In genomic region chr7:140314571-140315480, GRCh38 we compare ENCODE assay signal across 15 cellular contexts.
DNase-seq lines count a peak whose midpoint lies in the region; ATAC-seq, FAIRE-seq and TF ChIP-seq lines count a peak whose summit lies in the region.
"Had no signal": no experiment of that assay in that cellular context is flagged by ENCODE, and none has a peak within 500 bp of the region (broad histone marks: within the 10 kb centered on the region; RNA-seq: fewer than 3 reads in every experiment).

No MANE protein-coding gene starts in this region.

- no peaks in the 10 kb centered on the region for H3K36me3 ChIP-seq in brain microvascular endothelial cell (replicated peaks)
- H3K36me3 ChIP-seq in HepG2 (replicated peaks in 1 of 2; ENCODE audit: control insufficient read depth in 1 of 2, insufficient read depth in 2 of 2, low read length in 2 of 2), result no peaks in the 10 kb centered on the region
- H3K36me3 ChIP-seq in HAP-1 (replicated peaks), result no peaks in the 10 kb centered on the region
- H3K36me3 ChIP-seq in hepatocyte (replicated peaks; ENCODE audit: insufficient read depth, low read depth), result no peaks in the 10 kb centered on the region

- H3K9ac ChIP-seq in HepG2 (ENCODE audit: insufficient read depth, low read depth, low read length), result peak overlapping the region; percentile 24; the same call in 1 of the 2 replicates

- H3K4me3 ChIP-seq in brain microvascular endothelial cell (ENCODE audit: low read depth, low read length) (no peak overlapping the region), HepG2 (replicated peaks in 1 of 3; ENCODE audit: insufficient read depth in 1 of 3, low read depth in 2 of 3, low read length in 3 of 3) (peak overlapping the region; percentile 35 to 58 (median 38)), skin epidermis (peak overlapping the region in 2 of 7 experiments; percentile 22 to 23), HAP-1 (no peak overlapping the region), hepatocyte (no peak overlapping the region)

- no peaks in the 10 kb centered on the region for H3K79me2 ChIP-seq in HepG2 (ENCODE audit: insufficient read depth, low read length)
- no peaks in the 10 kb centered on the region for H3K79me2 ChIP-seq in hepatocyte

- TF ChIP-seq EP300 in HepG2 (IDR thresholded peaks at IDR 0.05; ENCODE audit: low read depth in 2 of 2, low read length in 2 of 2) (no peak), HepG2 (CRISPR knock-in tag; IDR thresholded peaks at IDR 0.05; ENCODE audit: borderline replicate concordance) (no peak)

- in situ Hi-C loops in brain microvascular endothelial cell (cut with HindIII; ENCODE audit: low pct_ligation_motif_present, low sequenced_read_pairs), result no loop called here
- in situ Hi-C loops in HepG2 (cut with HindIII; ENCODE audit: extremely low pct_ligation_motif_present, low pct_unique_long_range_greater_than_20kb), result no loop called here
- in situ Hi-C loops in HAP-1 (cut with MboI; ENCODE audit: low sequenced_read_pairs), result no loop called here

- no peak for TF ChIP-seq RAD21 in HepG2 (CRISPR knock-in tag; IDR thresholded peaks at IDR 0.05)

- H3K27ac ChIP-seq in brain microvascular endothelial cell, result no peak overlapping the region
- no peak overlapping the region for H3K27ac ChIP-seq in HepG2 (ENCODE audit: extremely low read length, insufficient read depth, low read length)
- peak overlapping the region in 17 of 21 experiments; percentile 23 to 94 (median 87) for H3K27ac ChIP-seq in skin epidermis
- no peak overlapping the region for H3K27ac ChIP-seq in hepatocyte

- H3K9me2 ChIP-seq in hepatocyte (replicated peaks; ENCODE audit: insufficient read depth), result no peaks in the 10 kb centered on the region

- peak overlapping the region; percentile 56 to 88 for H3K4me3 Mint-ChIP-seq in CD14-positive monocyte
- H3K4me3 Mint-ChIP-seq: activated CD4-positive, alpha-beta memory T cell treated with anti-CD3 and anti-CD28 coated beads for 36 hours; natural killer cell had no signal

- POLR2A ChIA-PET in HepG2 (lab: Yijun Ruan, JAX), result interaction anchor here (0.6 to 1.9 kb wide), 3 partner anchors 62 to 138 kb away, joined by 3 to 4 read pairs (median 3); partner anchors contain the start of gene KDM7A

- H3K4me2 ChIP-seq in HepG2 (ENCODE audit: low read depth, low read length) (peak overlapping the region; percentile 92), hepatocyte (no peak overlapping the region)

- H3K27me3 Mint-ChIP-seq in CD14-positive monocyte (ENCODE audit: low read depth in 3 of 3), result peaks cover 0 to 6% (median 0%) of the 10 kb centered on the region in 3 donors
- H3K27me3 Mint-ChIP-seq: activated CD4-positive, alpha-beta memory T cell treated with anti-CD3 and anti-CD28 coated beads for 36 hours had no signal

- no TSS peak for BruUV-seq in HepG2 (replicated peaks; lab: Mats Ljungman, UMichigan)

- no peak for TF ChIP-seq POLR2A in HepG2 (IDR thresholded peaks at IDR 0.05; ENCODE audit: insufficient read depth in 1 of 2, low read depth in 2 of 2, low read length in 2 of 2)

- no peak for DNase-seq in CD14-positive monocyte (ENCODE audit: low spot score)
- peak; percentile 20 for DNase-seq in brain microvascular endothelial cell
- no peak for DNase-seq in HepG2 (ENCODE audit: low spot score)
- no peak for DNase-seq in HAP-1 (ENCODE audit: low spot score in 2 of 2)
- DNase-seq in hepatocyte (ENCODE audit: low spot score), result no peak
- DNase-seq in activated naive CD4-positive, alpha-beta T cell (lab: John Stamatoyannopoulos, UW), result no peak
- DNase-seq: activated CD4-positive, alpha-beta memory T cell treated with anti-CD3 and anti-CD28 coated beads for 36 hours; activated effector memory CD4-positive, alpha-beta T cell treated with anti-CD3 and anti-CD28 coated beads, Interleukin-2, amount 50 U/mL, for 16 hours; cerebellar nuclear complex; H7; natural killer cell; NCI-H2171; stimulated activated CD4-positive, alpha-beta T cell treated with anti-CD3 and anti-CD28 coated beads, Interleukin-12 subunit alpha, Interleukin-12 subunit beta, amount 100 ng/mL, for 4 hours had no signal

- WGBS in HepG2 (ENCODE audit: low lambda C conversion rate), result 15% methylated on average over 20 of the region's 21 CpGs
- WGBS in hepatocyte (ENCODE audit: low lambda C conversion rate, missing lambda C conversion rate), result 83% methylated on average over 21 of the region's 21 CpGs

- intact Hi-C loops in CD14-positive monocyte (cut with micrococcal nuclease) (loop anchor here (5.0 kb wide), 3 partner anchors 63 to 138 kb away; partner anchors contain the start of gene KDM7A (in 1 of the 2)), HepG2 (cut with micrococcal nuclease; ENCODE audit: unreplicated experiment) (no loop called here)

- CTCF ChIA-PET in HepG2 (lab: Yijun Ruan, JAX; ENCODE audit: low intra/inter-chr PET ratio, low total read pairs), result no interaction called here

- H3K9me3 Mint-ChIP-seq in CD14-positive monocyte, result peaks cover 0 to 8% (median 5%) of the 10 kb centered on the region in 7 donors

- peak; percentile 48 for FAIRE-seq in HepG2 (lab: Jason Lieb, UNC)

- TF ChIP-seq CTCF in CD14-positive monocyte (IDR thresholded peaks at IDR 0.05) (no peak), brain microvascular endothelial cell (IDR thresholded peaks at IDR 0.05; ENCODE audit: low read depth, low read length, missing control alignments) (no peak), HepG2 (CRISPR knock-in tag; IDR thresholded peaks at IDR 0.05) (no peak), hepatocyte (IDR thresholded peaks at IDR 0.05; ENCODE audit: poor library complexity) (no peak)

- H3K4me1 Mint-ChIP-seq in CD14-positive monocyte, result peaks cover 94% of the 10 kb centered on the region

- no peaks in the 10 kb centered on the region for H3K27me3 ChIP-seq in brain microvascular endothelial cell (replicated peaks)
- no peaks in the 10 kb centered on the region for H3K27me3 ChIP-seq in HepG2 (ENCODE audit: control insufficient read depth in 1 of 2, insufficient read depth in 2 of 2, low read length in 2 of 2)
- H3K27me3 ChIP-seq in HAP-1 (ENCODE audit: low read depth), result no peaks in the 10 kb centered on the region
- H3K27me3 ChIP-seq in hepatocyte, result no peaks in the 10 kb centered on the region

- peak overlapping the region; percentile 94 to 97 (median 96) for H3K27ac Mint-ChIP-seq in CD14-positive monocyte
- H3K27ac Mint-ChIP-seq: activated CD4-positive, alpha-beta memory T cell treated with anti-CD3 and anti-CD28 coated beads for 36 hours; natural killer cell had no signal

- peak; percentile 70 for ATAC-seq in HepG2
- no peak for ATAC-seq in GM19467 (IDR thresholded peaks at IDR 0.05; ENCODE audit: unreplicated experiment)
- ATAC-seq: natural killer cell had no signal

- H3K9me3 ChIP-seq in HepG2 (ENCODE audit: low read length), result peaks cover 13% of the 10 kb centered on the region
- no peaks in the 10 kb centered on the region for H3K9me3 ChIP-seq in HAP-1
- H3K9me3 ChIP-seq in hepatocyte (ENCODE audit: low read depth), result peaks cover 7% of the 10 kb centered on the region

- no peaks in the 10 kb centered on the region for H4K20me1 ChIP-seq in HepG2 (ENCODE audit: insufficient read depth, low read length)
- H4K20me1 ChIP-seq in hepatocyte (ENCODE audit: insufficient read depth, poor library complexity, severe bottlenecking), result no peaks in the 10 kb centered on the region

- H2AFZ ChIP-seq in HepG2 (ENCODE audit: low read length), result peak overlapping the region; percentile 43
- H2AFZ ChIP-seq in hepatocyte, result no peak overlapping the region

- H3K4me1 ChIP-seq in HepG2 (ENCODE audit: insufficient read depth, low read length) (peaks cover 53% of the 10 kb centered on the region), HAP-1 (peaks cover 7% of the 10 kb centered on the region), hepatocyte (ENCODE audit: insufficient read depth) (peaks cover 5% of the 10 kb centered on the region)

- H3K36me3 Mint-ChIP-seq in CD14-positive monocyte, result peaks cover 5 to 8% of the 10 kb centered on the region in 2 donors
- H3K36me3 Mint-ChIP-seq: natural killer cell had no signal

TF ChIP-seq in HepG2, 621 proteins besides CTCF, POLR2A, EP300 and RAD21 (continues in another document):
- TF ChIP-seq ZNF232 (CRISPR knock-in tag; IDR thresholded peaks at IDR 0.05; ENCODE audit: borderline replicate concordance) (0 out of 2 replicates have a peak, but pooled peaks have one; percentile 15), ATF7 (IDR thresholded peaks at IDR 0.05) (no peak), ATF7 (CRISPR knock-in tag; IDR thresholded peaks at IDR 0.05) (no peak), ZBTB38 (CRISPR knock-in tag; IDR thresholded peaks at IDR 0.05) (peak; percentile 23; the same call in 1 of the 2 replicates), ADNP (CRISPR knock-in tag; IDR thresholded peaks at IDR 0.05) (peak; percentile 66; the same call in 1 of the 2 replicates), ZNF264 (CRISPR knock-in tag; IDR thresholded peaks at IDR 0.05) (peak; percentile 93), ETV5 (CRISPR knock-in tag; IDR thresholded peaks at IDR 0.05; ENCODE audit: borderline replicate concordance) (no peak), ZNF501 (CRISPR knock-in tag; IDR thresholded peaks at IDR 0.05) (0 out of 2 replicates have a peak, but pooled peaks have one; percentile 36), TBX2 (CRISPR knock-in tag; IDR thresholded peaks at IDR 0.05; ENCODE audit: borderline replicate concordance) (0 out of 2 replicates have a peak, but pooled peaks have one; percentile 10), ZNF841 (CRISPR knock-in tag; IDR thresholded peaks at IDR 0.05; ENCODE audit: borderline replicate concordance) (no peak), ZFP91 (CRISPR knock-in tag; IDR thresholded peaks at IDR 0.05; ENCODE audit: borderline replicate concordance) (0 out of 2 replicates have a peak, but pooled peaks have one; percentile 8), HNF4A (CRISPR knock-in tag; IDR thresholded peaks at IDR 0.05) (peak; percentile 70), KDM1A (CRISPR knock-in tag; IDR thresholded peaks at IDR 0.05) (peak; percentile 80), MED1 (CRISPR knock-in tag; IDR thresholded peaks at IDR 0.05) (0 out of 2 replicates have a peak, but pooled peaks have one; percentile 10), ZNF10 (CRISPR knock-in tag; IDR thresholded peaks at IDR 0.05; ENCODE audit: borderline replicate concordance, low read depth) (no peak), RARG (CRISPR knock-in tag; IDR thresholded peaks at IDR 0.05; ENCODE audit: low read depth) (no peak)

Comparison
In these comparisons a context has a peak if more than half of its experiments do, and no peak if none do; other contexts are left out.
1. H3K27ac ChIP-seq: peak in skin epidermis (17 of 21); none in brain microvascular endothelial cell (single experiment), HepG2 (single experiment) and hepatocyte (single experiment).
2. H3K4me3 ChIP-seq: peak in HepG2 (3 of 3); none in brain microvascular endothelial cell (single experiment), HAP-1 (single experiment) and hepatocyte (single experiment).